In the genomic region with DNA sequence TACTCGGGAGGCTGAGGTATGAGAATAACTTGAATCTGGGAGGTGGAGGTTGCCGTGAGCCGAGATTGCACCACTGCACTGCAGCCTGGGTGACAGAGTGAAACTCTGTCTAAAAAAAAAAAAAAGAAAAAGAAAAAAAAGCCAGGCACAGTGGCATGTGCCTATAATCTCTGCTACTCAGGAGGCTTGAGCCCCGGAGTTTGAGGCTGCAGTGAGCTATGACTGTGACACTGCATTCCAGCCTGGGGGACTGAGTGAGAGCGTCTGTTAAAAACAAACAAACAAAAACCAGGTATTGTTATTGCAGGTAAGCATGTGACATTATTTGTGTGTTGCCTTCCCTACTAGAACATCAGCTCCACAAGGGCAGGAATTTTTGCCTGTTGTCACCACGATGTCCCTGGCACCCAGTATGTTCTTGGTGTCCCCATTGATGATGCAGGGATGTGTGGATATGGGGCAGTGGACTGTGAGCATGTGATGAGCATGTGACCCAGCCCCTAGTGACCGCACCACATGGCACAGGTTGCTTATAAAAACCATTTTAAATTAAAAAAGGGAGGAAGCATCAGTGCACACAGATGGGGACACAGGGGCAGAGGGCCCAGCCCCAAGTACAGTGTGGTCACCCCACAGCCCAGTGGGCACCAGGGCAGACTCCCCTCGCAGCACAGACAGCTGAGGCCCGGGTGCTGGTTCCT, we compare ENCODE assay signal across 14 cellular contexts. TPM values are rescaled to one million over a fixed set of nuclear protein-coding genes. Genes with fewer than 3 reads are reported as not detected.
DNase-seq lines count a peak whose midpoint lies in the region; ATAC-seq and TF ChIP-seq lines count a peak whose summit lies in the region.
"Had no signal": no experiment of that assay in that cellular context is flagged by ENCODE, and none has a peak within 500 bp of the region (broad histone marks: within the 10 kb centered on the region; RNA-seq: fewer than 3 reads in every experiment).

No MANE protein-coding gene starts in this region.

- H3K36me3 ChIP-seq in lung (ENCODE audit: control insufficient read depth in 2 of 2, insufficient read depth in 2 of 2, low read length in 2 of 2) (peaks cover 0 to 19% of the 10 kb centered on the region in 2 donors), thyroid gland (peaks cover under 1 to 8% of the 10 kb centered on the region in 2 donors)

- ATAC-seq in lung (ENCODE audit: insufficient read depth, low FRiP score) (no peak), GM21619 (IDR thresholded peaks at IDR 0.05; ENCODE audit: unreplicated experiment) (no peak), GM21423 (IDR thresholded peaks at IDR 0.05; ENCODE audit: unreplicated experiment) (no peak)

- DNase-seq in activated CD4-positive, alpha-beta T cell treated with anti-CD3 and anti-CD28 coated beads, Interleukin-2, amount 10 ng/mL, durations not matched to agents 7 days and 5 days = no peak
- no peak for DNase-seq in activated CD4-positive, alpha-beta T cell treated with anti-CD3 and anti-CD28 coated beads, Interleukin-2, amount 50 U/mL, for 48 hours
- DNase-seq in lung (ENCODE audit: low spot score) (no peak), thyroid gland (peak; percentile 46 to 67), SKM-1 treated with dmso at 0.1 percent for 144 hours (lab: John Stamatoyannopoulos, UW; ENCODE audit: unreplicated experiment) (no peak)
- DNase-seq: activated CD8-positive, alpha-beta memory T cell treated with anti-CD3 and anti-CD28 coated beads, Interleukin-2, amount 50 U/mL, for 48 hours; DMS79; erythroblast; stimulated activated CD4-positive, alpha-beta T cell treated with anti-CD3 and anti-CD28 coated beads, Interleukin-2, amount 100 ng/mL, for 24 hours; stimulated activated naive CD4-positive, alpha-beta T cell had no signal

- H3K27me3 ChIP-seq in lung (ENCODE audit: control insufficient read depth, insufficient read depth) (no peaks in the 10 kb centered on the region), thyroid gland (no peaks in the 10 kb centered on the region)

- 73 to 75% methylated on average over 9 of the region's 9 CpGs for WGBS in lung, 2 donors
- 67 to 75% methylated on average over 9 of the region's 9 CpGs for WGBS in thyroid gland, 2 donors

- POLR2A ChIA-PET in activated CD4-positive, alpha-beta T cell treated with anti-CD3 and anti-CD28 coated beads, Interleukin-2, amount 10 ng/mL, durations not matched to agents 7 days and 5 days (lab: Charles Lee) = no interaction called here

- intact Hi-C loops in thyroid gland (cut with DNase I) = no loop called here

- no peaks in the 10 kb centered on the region for H3K9me3 ChIP-seq in lung (ENCODE audit: control insufficient read depth in 2 of 2, insufficient read depth in 1 of 2, low read length in 1 of 2)
- H3K9me3 ChIP-seq in thyroid gland = no peaks in the 10 kb centered on the region

- peaks cover 0 to 11% of the 10 kb centered on the region in 2 donors for H3K4me1 ChIP-seq in lung (ENCODE audit: control insufficient read depth in 2 of 2, insufficient read depth in 2 of 2, low read length in 2 of 2)
- H3K4me1 ChIP-seq in thyroid gland = peaks cover 28 to 47% of the 10 kb centered on the region in 2 donors

- TF ChIP-seq POLR2A in thyroid gland (IDR thresholded peaks at IDR 0.05) = peak in 1 of 2 donors; percentile 22

- peak overlapping the region; percentile 55 to 90 for H3K27ac ChIP-seq in lung (ENCODE audit: low read depth in 1 of 2, low read length in 1 of 2)
- peak overlapping the region; percentile 85 to 96 (median 90) for H3K27ac ChIP-seq in thyroid gland

- no peaks in the 10 kb centered on the region for H3K9me3 Mint-ChIP-seq in activated CD4-positive, alpha-beta T cell treated with anti-CD3 and anti-CD28 coated beads, Interleukin-2, amount 10 ng/mL, durations not matched to agents 7 days and 5 days
- peaks cover 0 to 3% (median 0%) of the 10 kb centered on the region in 5 experiments for H3K9me3 Mint-ChIP-seq in brain

- H3K4me3 ChIP-seq in lung = no peak overlapping the region
- H3K4me3 ChIP-seq in thyroid gland (replicated peaks in 1 of 3) = no peak overlapping the region

- H3K27me3 Mint-ChIP-seq in activated CD4-positive, alpha-beta T cell treated with anti-CD3 and anti-CD28 coated beads, Interleukin-2, amount 10 ng/mL, durations not matched to agents 7 days and 5 days = peaks cover 17% of the 10 kb centered on the region
- H3K27me3 Mint-ChIP-seq in brain = peaks cover 3% of the 10 kb centered on the region

- TF ChIP-seq CTCF in brain (conservative IDR thresholded peaks at IDR 0.05) = no peak
- TF ChIP-seq CTCF in lung (IDR thresholded peaks at IDR 0.05; ENCODE audit: control extremely low read depth, extremely low read depth) = no peak
- TF ChIP-seq CTCF in thyroid gland (IDR thresholded peaks at IDR 0.05) = no peak

- CTCF ChIA-PET in activated CD4-positive, alpha-beta T cell treated with anti-CD3 and anti-CD28 coated beads, Interleukin-2, amount 10 ng/mL, durations not matched to agents 7 days and 5 days (lab: Charles Lee) = interaction anchor here (0.5 kb wide), 1 partner anchor 47 kb away, joined by 3 read pairs; no protein-coding TSS in a partner anchor

- peak overlapping the region; percentile 30 for H3K4me3 Mint-ChIP-seq in activated CD4-positive, alpha-beta T cell treated with anti-CD3 and anti-CD28 coated beads, Interleukin-2, amount 10 ng/mL, durations not matched to agents 7 days and 5 days
- H3K4me3 Mint-ChIP-seq in brain = peak overlapping the region; percentile 14 to 81 (median 49)

- peaks cover 18% of the 10 kb centered on the region for H3K4me1 Mint-ChIP-seq in activated CD4-positive, alpha-beta T cell treated with anti-CD3 and anti-CD28 coated beads, Interleukin-2, amount 10 ng/mL, durations not matched to agents 7 days and 5 days
- peaks cover 20% of the 10 kb centered on the region for H3K4me1 Mint-ChIP-seq in brain

- no peak overlapping the region for H3K27ac Mint-ChIP-seq in activated CD4-positive, alpha-beta T cell treated with anti-CD3 and anti-CD28 coated beads, Interleukin-2, amount 10 ng/mL, durations not matched to agents 7 days and 5 days
- H3K27ac Mint-ChIP-seq in brain = peak overlapping the region in 1 of 5 experiments; percentile 84

- H3K36me3 Mint-ChIP-seq in activated CD4-positive, alpha-beta T cell treated with anti-CD3 and anti-CD28 coated beads, Interleukin-2, amount 10 ng/mL, durations not matched to agents 7 days and 5 days (ENCODE audit: low read depth) = no peaks in the 10 kb centered on the region
- H3K36me3 Mint-ChIP-seq in brain = peaks cover 3% of the 10 kb centered on the region

RNA-seq across cellular contexts. Expression of a gene that starts 1.6 kb away (rescaled TPM):
- 1 to 10 TPM; 2.0 to 2.6 TPM for total RNA-seq in activated CD4-positive, alpha-beta T cell treated with anti-CD3 and anti-CD28 coated beads, Interleukin-2, amount 10 ng/mL, durations not matched to agents 7 days and 5 days
- polyA plus RNA-seq in brain (ENCODE audit: insufficient read depth, low read depth, low replicate concordance) = 34.0 TPM
- 100 to 1,000 TPM; 129 to 164 TPM for total RNA-seq in lung
- polyA plus RNA-seq in lung = 10 to 100 TPM; 90.1 to 96.8 TPM
- total RNA-seq in thyroid gland = 100 to 1,000 TPM; 177 to 241 (median 222) TPM

RNA-seq across cellular contexts. Expression of a gene that starts 40.5 kb away (rescaled TPM):
- not detected for total RNA-seq in activated CD4-positive, alpha-beta T cell treated with anti-CD3 and anti-CD28 coated beads, Interleukin-2, amount 10 ng/mL, durations not matched to agents 7 days and 5 days
- polyA plus RNA-seq in brain (ENCODE audit: insufficient read depth, low read depth, low replicate concordance) = 1.1 TPM
- total RNA-seq in lung = not detected
- polyA plus RNA-seq in lung = 1 to 10 TPM in 1 of 2 donors, under 1 TPM in 1; 0.19 to 1.0 TPM
- 1 to 10 TPM in 1 of 4 donors, not detected in 3; 3.4 TPM for total RNA-seq in thyroid gland
- total RNA-seq: RPMI7951 had no signal

RNA-seq across cellular contexts. Expression of a gene that starts 43.3 kb away (rescaled TPM):
- 10 to 100 TPM; 80.4 to 97.3 TPM for total RNA-seq in activated CD4-positive, alpha-beta T cell treated with anti-CD3 and anti-CD28 coated beads, Interleukin-2, amount 10 ng/mL, durations not matched to agents 7 days and 5 days
- 15.0 TPM for polyA plus RNA-seq in brain (ENCODE audit: insufficient read depth, low read depth, low replicate concordance)
- 1 to 10 TPM; 2.5 to 5.3 TPM for total RNA-seq in lung
- polyA plus RNA-seq in lung = 1 to 10 TPM; 1.3 to 6.5 TPM
- 1 to 10 TPM in 1 of 4 donors, under 1 TPM in 2, not detected in 1; 0.24 to 1.1 (median 0.78) TPM for total RNA-seq in thyroid gland

Comparison
In these comparisons a context has a peak if more than half of its experiments do, and no peak if none do; other contexts are left out.
1. DNase-seq: peak in thyroid gland (2 of 2); none in activated CD4-positive, alpha-beta T cell treated with anti-CD3 and anti-CD28 coated beads, Interleukin-2, amount 10 ng/mL, durations not matched to agents 7 days and 5 days (single experiment), activated CD4-positive, alpha-beta T cell treated with anti-CD3 and anti-CD28 coated beads, Interleukin-2, amount 50 U/mL, for 48 hours (0 of 2), lung (single experiment) and SKM-1 treated with dmso at 0.1 percent for 144 hours (single experiment).
2. RNA of a gene that starts 1.6 kb away (total RNA-seq): 177 to 241 TPM in thyroid gland and 129 to 164 TPM in lung; 2.0 to 2.6 TPM in activated CD4-positive, alpha-beta T cell treated with anti-CD3 and anti-CD28 coated beads, Interleukin-2, amount 10 ng/mL, durations not matched to agents 7 days and 5 days; every median in the first group is over 10 times any median in the second.
3. RNA of a gene that starts 43.3 kb away (total RNA-seq): 80.4 to 97.3 TPM in activated CD4-positive, alpha-beta T cell treated with anti-CD3 and anti-CD28 coated beads, Interleukin-2, amount 10 ng/mL, durations not matched to agents 7 days and 5 days; 2.5 to 5.3 TPM in lung and 0.24 to 1.1 TPM in thyroid gland; every median in the first group is over 10 times any median in the second.